ENCODE assay signal across 8 cellular contexts in the genomic region with DNA sequence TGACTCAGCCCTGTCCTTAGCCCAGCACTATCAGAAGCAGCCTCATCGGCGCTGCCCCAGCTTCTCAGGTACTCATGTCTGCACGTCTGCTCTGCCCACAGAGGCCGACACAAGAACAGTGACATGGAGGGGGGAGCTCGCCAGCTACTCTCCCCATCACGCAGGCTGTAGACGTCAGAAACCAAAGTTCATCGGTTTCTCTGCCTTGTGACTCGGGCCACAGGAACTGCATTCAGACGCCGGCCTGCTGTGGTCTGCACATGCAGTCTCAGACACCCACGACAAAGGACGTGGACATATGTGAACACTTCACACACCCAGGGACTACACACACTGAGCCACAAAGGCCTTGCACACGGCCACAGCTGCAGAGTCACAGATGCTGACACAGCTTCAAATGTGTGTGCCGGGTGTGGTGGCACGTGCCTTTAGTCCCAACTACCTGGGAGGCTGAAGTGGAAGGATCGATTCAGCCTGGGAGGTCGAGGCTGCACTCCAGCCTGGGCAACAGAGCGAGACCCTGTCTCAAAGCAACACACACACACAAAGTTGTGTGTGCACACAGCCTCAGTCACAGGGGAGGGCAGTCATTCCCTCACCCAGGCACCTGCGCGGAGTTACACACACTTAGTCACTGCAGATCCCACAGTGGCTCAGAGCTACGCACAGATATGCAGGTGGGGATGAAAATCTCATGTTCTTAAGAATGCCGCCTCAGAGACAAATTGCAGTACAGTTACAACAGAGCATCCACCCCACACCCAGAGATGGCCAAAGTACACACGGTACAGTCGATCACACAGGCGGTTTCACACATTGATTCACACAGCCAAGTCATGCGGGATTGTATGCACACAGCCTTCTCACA. TPM values are rescaled to one million over a fixed set of nuclear protein-coding genes. Genes with fewer than 3 reads are reported as not detected.
DNase-seq lines count a peak whose midpoint lies in the region; ATAC-seq, FAIRE-seq and TF ChIP-seq lines count a peak whose summit lies in the region.

No MANE protein-coding gene starts in this region.

- H3K9me2 ChIP-seq in GM23248 (ENCODE audit: insufficient read depth), result no peaks in the 10 kb centered on the region

- H3F3A ChIP-seq in GM23248 (ENCODE audit: insufficient read depth), result peaks cover 43% of the 10 kb centered on the region

- peak overlapping the region; percentile 96 for H3K9ac ChIP-seq in GM23248

- CTCF ChIA-PET in A549 (lab: Yijun Ruan, JAX) (interaction anchor here (0.7 to 21.4 kb wide), 16 partner anchors 10 to 767 kb away, joined by 3 to 484 read pairs (median 4); partner anchors contain the start of genes EID2, EID2B, MED29 and MRPS12), HEK293T (lab: Yijun Ruan, JAX) (interaction anchor here (0.7 to 1.1 kb wide), 2 partner anchors 10 to 39 kb away, joined by 3 to 5 read pairs; partner anchors contain the start of gene PLEKHG2)

- H3K27ac ChIP-seq in A549, result peak overlapping the region; percentile 94 to 99
- peak overlapping the region; percentile 99 for H3K27ac ChIP-seq in GM23248
- H3K27ac ChIP-seq in sigmoid colon, result peak overlapping the region; percentile 100

- TF ChIP-seq EP300 in A549 (IDR thresholded peaks at IDR 0.05) (peak in 1 of 2 experiments; percentile 56; a peak in 1 of 5 replicates), sigmoid colon (IDR thresholded peaks at IDR 0.05) (peak in 1 of 4 donors; percentile 64)

- DNase-seq in A549 (ENCODE audit: low read depth in 1 of 2, low spot score in 1 of 2), result peak in 1 of 2 experiments; percentile 95
- peak; percentile 81 for DNase-seq in GM23248
- DNase-seq in RCC 7860 (ENCODE audit: low spot score), result peak; percentile 93
- DNase-seq in activated gamma-delta T cell treated with anti-CD3 and anti-CD28 coated beads, Interleukin-2, amount 50 U/mL, for 16 hours (ENCODE audit: low read depth), result peak; percentile 75
- DNase-seq in left cardiac atrium, result peak; percentile 66
- DNase-seq in sigmoid colon, result peak; percentile 85
- no peak for DNase-seq in HEK293T (ENCODE audit: extremely low spot score)
- no peak for DNase-seq in NCI-H2029 (lab: John Stamatoyannopoulos, UW)

- POLR2A ChIA-PET in A549 (lab: Yijun Ruan, JAX), result interaction anchor here (0.6 to 9.4 kb wide), 9 partner anchors 8 to 60 kb away, joined by 3 to 140 read pairs (median 7); partner anchors contain the start of genes MED29, PAF1, PLEKHG2 and RPS16
- POLR2A ChIA-PET in HEK293T (lab: Yijun Ruan, JAX), result interaction anchor here (0.6 to 10.0 kb wide), 4 partner anchors 10 to 34 kb away, joined by 3 to 54 read pairs (median 4); partner anchors contain the start of genes MED29, PAF1 and RPS16

- TF ChIP-seq CTCF in A549 (IDR thresholded peaks at IDR 0.05) (no peak), sigmoid colon (IDR thresholded peaks at IDR 0.05) (no peak)

- TF ChIP-seq POLR2A in A549 (IDR thresholded peaks at IDR 0.05; ENCODE audit: low read length) (peak; percentile 27; the same call in 1 of the 2 replicates), sigmoid colon (IDR thresholded peaks at IDR 0.05) (peak in 1 of 2 donors; percentile 33)

- H3K4me1 ChIP-seq in A549 (peaks cover 88% of the 10 kb centered on the region), GM23248 (ENCODE audit: insufficient read depth) (peaks cover 47% of the 10 kb centered on the region), sigmoid colon (peaks cover 0 to 71% (median 64%) of the 10 kb centered on the region in 4 donors)

- peak overlapping the region; percentile 43 for H3K4me3 ChIP-seq in A549
- H3K4me3 ChIP-seq in GM23248, result peak overlapping the region; percentile 72; the same call in 1 of the 2 replicates
- peak overlapping the region in 2 of 4 donors; percentile 50 to 60 for H3K4me3 ChIP-seq in sigmoid colon

- H3K79me2 ChIP-seq in GM23248 (ENCODE audit: insufficient read depth), result peaks cover under 1% of the 10 kb centered on the region; the same call in 1 of the 2 replicates

- in situ Hi-C loops in GM23248 (cut with MboI), result no loop called here

- H3K36me3 ChIP-seq in GM23248 (ENCODE audit: low read depth) (no peaks in the 10 kb centered on the region), sigmoid colon (peaks cover 0 to 8% (median 0%) of the 10 kb centered on the region in 4 donors)

- H2AFZ ChIP-seq in GM23248, result 0 out of 2 replicates have a peak overlapping the region, but pooled peaks have one; percentile 22

- ATAC-seq in A549 (peak; percentile 25 to 53), left cardiac atrium (no peak)

- FAIRE-seq in A549 (lab: Jason Lieb, UNC) (peak; percentile 93), RCC 7860 (lab: Jason Lieb, UNC) (peak; percentile 81)

- H3K27me3 ChIP-seq in GM23248 (replicated peaks; ENCODE audit: insufficient read depth) (no peaks in the 10 kb centered on the region), sigmoid colon (no peaks in the 10 kb centered on the region)

- TF ChIP-seq RAD21 in A549 (conservative IDR thresholded peaks at IDR 0.05 in 1 of 2, IDR thresholded peaks at IDR 0.05 in 1 of 2), result 0 out of 5 replicates have a peak, but pooled peaks of 1 of the 2 experiments have one; percentile 8

- no peaks in the 10 kb centered on the region for H4K20me1 ChIP-seq in GM23248 (ENCODE audit: insufficient read depth)

- no peaks in the 10 kb centered on the region for H3K9me3 ChIP-seq in A549
- H3K9me3 ChIP-seq in GM23248 (ENCODE audit: low read depth), result no peaks in the 10 kb centered on the region
- H3K9me3 ChIP-seq in sigmoid colon, result no peaks in the 10 kb centered on the region

- 21% methylated on average over 27 of the region's 27 CpGs for WGBS in A549 (ENCODE audit: missing lambda C conversion rate)
- WGBS in GM23248 (ENCODE audit: low coverage in 1 of 2, low lambda C conversion rate in 2 of 2, missing lambda C conversion rate in 2 of 2), 2 experiments, result 23 to 25% methylated on average over 26 to 27 of the region's 27 CpGs
- 8 to 26% methylated on average over 27 of the region's 27 CpGs for WGBS in sigmoid colon, 2 donors

- intact Hi-C loops in left cardiac atrium (cut with DNase I), result no loop called here
- intact Hi-C loops in sigmoid colon (cut with DNase I), result loop anchor here (10.0 kb wide), 2 partner anchors 747 to 1313 kb away; partner anchors contain the start of genes COQ8B and ITPKC

- H3K4me2 ChIP-seq in A549 (peak overlapping the region; percentile 95), GM23248 (ENCODE audit: unreplicated experiment) (no peak overlapping the region)

RNA-seq across cellular contexts. Expression of gene ZFP36, which starts 4.9 kb away (rescaled TPM):
- polyA plus RNA-seq in A549 (2011; rRNA removed), result 29.1 and 35.6 TPM in 2 replicates
- 37.1 and 59.9 TPM in 2 replicates for polyA plus RNA-seq in A549 (2012; cell fraction: cytosol; rRNA removed)
- polyA plus RNA-seq in A549 (2012; cell fraction: nucleus; rRNA removed), result 113 and 124 TPM in 2 replicates
- polyA plus RNA-seq in A549 (2017; fragmentation: RNase III; extraction: RNeasy Plus Mini Kit Qiagen cat#74134 plus additional on column Dnase treatment), result 16.5 to 22.1 TPM (median 18.3 TPM) in 3 replicates
- polyA minus RNA-seq in A549 (2011; rRNA and poly(A)+ RNA removed), result 13.2 and 18.9 TPM in 2 replicates
- 7.0 and 13.9 TPM in 2 replicates for total RNA-seq in GM23248 (2014; rRNA removed; shearing (Covaris generic))
- 86.2 and 86.6 TPM in 2 replicates for polyA plus RNA-seq in GM23248 (2016; fragmentation: Nextera tagmentation; extraction: Ambion mirVana)
- total RNA-seq in left cardiac atrium, result 100 to 1,000 TPM in 1 of 2 donors, 10 to 100 TPM in 1; 93.5 to 156 TPM
- total RNA-seq in sigmoid colon, result 100 to 1,000 TPM in 3 of 4 donors, 10 to 100 TPM in 1; 78.1 to 320 (median 190) TPM
- polyA plus RNA-seq in sigmoid colon, result 100 to 1,000 TPM; 112 to 298 (median 228) TPM

RNA-seq across cellular contexts. Expression of gene MED29, which starts 10.6 kb away (rescaled TPM):
- polyA plus RNA-seq in A549 (2011; rRNA removed) (55.7 and 57.5 TPM in 2 replicates), A549 (2017; fragmentation: RNase III; extraction: RNeasy Plus Mini Kit Qiagen cat#74134 plus additional on column Dnase treatment) (47.7 to 50.7 TPM (median 48.7 TPM) in 3 replicates), GM23248 (2016; fragmentation: Nextera tagmentation; extraction: Ambion mirVana) (34.9 and 39.2 TPM in 2 replicates), sigmoid colon (10 to 100 TPM; 22.8 to 33.5 (median 31.0) TPM)
- 62.4 and 81.8 TPM in 2 replicates for polyA plus RNA-seq in A549 (2012; cell fraction: cytosol; rRNA removed)
- polyA plus RNA-seq in A549 (2012; cell fraction: nucleus; rRNA removed), result 48.3 and 60.2 TPM in 2 replicates
- polyA minus RNA-seq in A549 (2011; rRNA and poly(A)+ RNA removed), result 48.8 and 57.0 TPM in 2 replicates
- 27.7 and 29.6 TPM in 2 replicates for total RNA-seq in GM23248 (2014; rRNA removed; shearing (Covaris generic))
- total RNA-seq in left cardiac atrium (10 to 100 TPM; 21.3 to 25.1 TPM), sigmoid colon (10 to 100 TPM; 25.2 to 44.6 (median 33.7) TPM)

RNA-seq across cellular contexts. Expression of gene PLEKHG2, which starts 10.7 kb away (rescaled TPM):
- 21.6 and 35.1 TPM in 2 replicates for polyA plus RNA-seq in A549 (2011; rRNA removed)
- 17.7 and 23.5 TPM in 2 replicates for polyA plus RNA-seq in A549 (2012; cell fraction: cytosol; rRNA removed)
- polyA plus RNA-seq in A549 (2012; cell fraction: nucleus; rRNA removed), result 94.8 and 104 TPM in 2 replicates
- polyA plus RNA-seq in A549 (2017; fragmentation: RNase III; extraction: RNeasy Plus Mini Kit Qiagen cat#74134 plus additional on column Dnase treatment), result 32.2 to 41.7 TPM (median 39.1 TPM) in 3 replicates
- 43.4 and 45.6 TPM in 2 replicates for polyA minus RNA-seq in A549 (2011; rRNA and poly(A)+ RNA removed)
- total RNA-seq in GM23248 (2014; rRNA removed; shearing (Covaris generic)), result 12.0 and 17.5 TPM in 2 replicates
- polyA plus RNA-seq in GM23248 (2016; fragmentation: Nextera tagmentation; extraction: Ambion mirVana), result 12.2 and 13.5 TPM in 2 replicates
- 10 to 100 TPM; 13.7 to 28.0 TPM for total RNA-seq in left cardiac atrium
- total RNA-seq in sigmoid colon, result 10 to 100 TPM in 3 of 4 donors, 1 to 10 TPM in 1; 8.2 to 28.8 (median 12.5) TPM
- 10 to 100 TPM in 1 of 3 donors, under 1 TPM in 2; 0.60 to 14.9 (median 0.69) TPM for polyA plus RNA-seq in sigmoid colon

RNA-seq across cellular contexts. Expression of gene PAF1, which starts 10.9 kb away (rescaled TPM):
- polyA plus RNA-seq in A549 (2011; rRNA removed), result 73.0 and 103 TPM in 2 replicates
- 72.7 and 76.5 TPM in 2 replicates for polyA plus RNA-seq in A549 (2012; cell fraction: cytosol; rRNA removed)
- 133 and 138 TPM in 2 replicates for polyA plus RNA-seq in A549 (2012; cell fraction: nucleus; rRNA removed)
- 89.4 to 110 TPM (median 108 TPM) in 3 replicates for polyA plus RNA-seq in A549 (2017; fragmentation: RNase III; extraction: RNeasy Plus Mini Kit Qiagen cat#74134 plus additional on column Dnase treatment)
- 77.6 and 78.1 TPM in 2 replicates for polyA minus RNA-seq in A549 (2011; rRNA and poly(A)+ RNA removed)
- 45.3 and 51.2 TPM in 2 replicates for total RNA-seq in GM23248 (2014; rRNA removed; shearing (Covaris generic))
- polyA plus RNA-seq in GM23248 (2016; fragmentation: Nextera tagmentation; extraction: Ambion mirVana), result 44.2 and 44.5 TPM in 2 replicates
- total RNA-seq in left cardiac atrium, result 10 to 100 TPM; 34.5 to 38.4 TPM
- 10 to 100 TPM; 37.5 to 51.8 (median 43.5) TPM for total RNA-seq in sigmoid colon
- 10 to 100 TPM; 28.2 to 40.5 (median 37.2) TPM for polyA plus RNA-seq in sigmoid colon

RNA-seq across cellular contexts. Expression of gene RPS16, which starts 34.0 kb away (rescaled TPM):
- 4,855 and 5,722 TPM in 2 replicates for polyA plus RNA-seq in A549 (2011; rRNA removed)
- 15,003 and 17,959 TPM in 2 replicates for polyA plus RNA-seq in A549 (2012; cell fraction: cytosol; rRNA removed)
- 8,488 and 9,467 TPM in 2 replicates for polyA plus RNA-seq in A549 (2012; cell fraction: nucleus; rRNA removed)
- polyA plus RNA-seq in A549 (2017; fragmentation: RNase III; extraction: RNeasy Plus Mini Kit Qiagen cat#74134 plus additional on column Dnase treatment), result 4,280 to 4,348 TPM (median 4,297 TPM) in 3 replicates
- polyA minus RNA-seq in A549 (2011; rRNA and poly(A)+ RNA removed), result 5,249 and 5,947 TPM in 2 replicates
- 91.2 and 136 TPM in 2 replicates for total RNA-seq in GM23248 (2014; rRNA removed; shearing (Covaris generic))
- 542 and 556 TPM in 2 replicates for polyA plus RNA-seq in GM23248 (2016; fragmentation: Nextera tagmentation; extraction: Ambion mirVana)
- total RNA-seq in left cardiac atrium, result 1,000 to 10,000 TPM; 1,273 to 1,597 TPM
- 1,000 to 10,000 TPM; 1,648 to 4,043 (median 3,423) TPM for total RNA-seq in sigmoid colon
- polyA plus RNA-seq in sigmoid colon, result 1,000 to 10,000 TPM; 2,119 to 4,564 (median 2,918) TPM

Comparison
In these comparisons a context has a peak if more than half of its experiments do, and no peak if none do; other contexts are left out.
1. ATAC-seq: peak in A549 (2 of 2); none in left cardiac atrium (0 of 2).
2. DNase-seq: peak in GM23248 (single experiment), RCC 7860 (single experiment), activated gamma-delta T cell treated with anti-CD3 and anti-CD28 coated beads, Interleukin-2, amount 50 U/mL, for 16 hours (single experiment), left cardiac atrium (single experiment) and sigmoid colon (single experiment); none in HEK293T (single experiment) and NCI-H2029 (single experiment).
3. Peak in every context shown above with its lines, with median percentiles within 50 percentile points of each other: H3K27ac ChIP-seq.